In the genomic region with DNA sequence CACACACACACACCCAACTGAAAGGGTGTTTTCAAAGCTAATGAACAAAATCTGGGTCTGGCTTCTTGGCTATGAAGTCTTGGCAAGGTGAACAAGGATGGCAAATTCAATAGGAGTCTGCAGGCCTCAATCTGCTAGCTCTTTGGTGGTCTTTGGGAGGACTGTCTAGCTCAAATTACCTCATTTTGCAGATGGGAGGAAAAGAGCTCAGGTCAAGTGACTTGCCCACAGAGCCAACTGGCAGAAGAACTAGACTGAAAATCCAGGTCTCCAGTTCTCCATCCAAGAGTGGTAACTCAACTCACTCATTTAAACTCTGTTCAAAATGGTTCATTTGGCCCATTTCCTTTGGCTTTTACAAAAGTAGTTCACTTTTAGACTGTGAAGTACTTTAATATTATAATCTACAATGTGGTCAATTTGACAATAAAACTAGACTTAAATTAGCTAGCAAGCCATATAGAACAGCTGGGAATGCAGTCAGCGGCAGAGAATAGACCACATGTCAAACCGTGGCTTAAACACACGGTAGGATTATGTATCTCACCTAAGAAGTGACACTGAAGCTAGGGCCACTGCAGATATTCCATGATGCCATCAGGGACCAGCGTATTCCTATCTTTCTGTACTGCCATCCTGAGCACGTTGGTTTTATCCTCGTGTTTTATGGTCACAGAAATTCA, we compare ENCODE assay signal across 18 cellular contexts.
"Had no signal": no experiment of that assay in that cellular context is flagged by ENCODE, and none has a peak within 500 bp of the region (broad histone marks: within the 10 kb centered on the region; RNA-seq: fewer than 3 reads in every experiment).

No MANE protein-coding gene starts in this region.

- H3K4me1 ChIP-seq: psoas muscle had no signal

- H3K27ac ChIP-seq: epithelial cell of prostate, psoas muscle, sigmoid colon, upper lobe of left lung had no signal

- ATAC-seq: activated T-helper 17 cell treated with anti-CD3 and anti-CD28 coated beads, Interleukin-2, amount 50 U/mL, for 72 hours; effector memory CD8-positive, alpha-beta T cell; natural killer cell; psoas muscle; T-helper 17 cell had no signal

- H3K36me3 ChIP-seq: sigmoid colon had no signal

- DNase-seq: activated B cell treated with CpG ODN at 0.5 μM for 24 hours; activated CD4-positive, alpha-beta T cell treated with anti-CD3 and anti-CD28 coated beads, Interleukin-2, amount 10 ng/mL, durations not matched to agents 7 days and 5 days; activated CD8-positive, alpha-beta memory T cell treated with anti-CD3 and anti-CD28 coated beads for 24 hours; activated naive CD4-positive, alpha-beta T cell treated with anti-CD3 and anti-CD28 coated beads, Interleukin-2, amount 10 ng/mL, durations not matched to agents 7 days and 5 days; activated T-cell treated with anti-CD3 and anti-CD28 coated beads for 4 hours; effector memory CD8-positive, alpha-beta T cell; kidney glomerular epithelial cell; natural killer cell; occipital lobe; psoas muscle; sigmoid colon; stimulated activated CD4-positive, alpha-beta T cell treated with anti-CD3 and anti-CD28 coated beads, Interleukin-12 subunit alpha, Interleukin-12 subunit beta, amount 100 ng/mL, for 4 hours; stimulated activated naive CD4-positive, alpha-beta T cell treated with Interleukin-2 at 50 U/mL for 16 hours; T-helper 17 cell; upper lobe of left lung had no signal

- H3K9me3 ChIP-seq: psoas muscle, sigmoid colon, upper lobe of left lung had no signal

- H3K27me3 ChIP-seq: sigmoid colon, upper lobe of left lung had no signal

- H3K4me3 ChIP-seq: lung, psoas muscle, sigmoid colon, upper lobe of left lung had no signal
